In genomic region chr4:78551420-78552351, GRCh38 we compare ENCODE assay signal across 8 cellular contexts. TPM values are rescaled to one million over a fixed set of nuclear protein-coding genes. Genes with fewer than 3 reads are reported as not detected.
DNase-seq lines count a peak whose midpoint lies in the region; ATAC-seq and TF ChIP-seq lines count a peak whose summit lies in the region.

ANXA3 (plus strand) TSS chr4:78551770; CDS start chr4:78554474, 2,704 bp downstream.

- DNase-seq in DMS79 treated with DMSO at 0.1 percent for 48 hours (lab: John Stamatoyannopoulos, UW) (peak; percentile 24), DMS79 (lab: John Stamatoyannopoulos, UW) (no peak), fibroblast of villous mesenchyme (ENCODE audit: low read depth) (no peak), nephron progenitor cell (peak; percentile 57), NCI-H2196 (lab: John Stamatoyannopoulos, UW; ENCODE audit: unreplicated experiment) (no peak)
- DNase-seq in activated CD4-positive, alpha-beta T cell treated with anti-CD3 and anti-CD28 coated beads, Interleukin-2, amount 50 U/mL, for 48 hours = peak; percentile 4

- peak; percentile 71 for ATAC-seq in HG03354 (IDR thresholded peaks at IDR 0.05; ENCODE audit: poor library complexity, severe bottlenecking, unreplicated experiment)
- no peak for ATAC-seq in HG02870 (IDR thresholded peaks at IDR 0.05; ENCODE audit: unreplicated experiment)

- TF ChIP-seq CTCF in fibroblast of villous mesenchyme (IDR thresholded peaks at IDR 0.05; ENCODE audit: insufficient read depth, low read depth, low read length) (no peak), nephron progenitor cell (IDR thresholded peaks at IDR 0.05) (no peak)

- no peak within 1 kb of the TSS for H3K27ac Mint-ChIP-seq in nephron progenitor cell

- peak within 1 kb of the TSS; percentile 71 for H3K4me3 ChIP-seq in fibroblast of villous mesenchyme (ENCODE audit: low read depth, low read length)

- peak within 1 kb of the TSS; percentile 91 for H3K4me3 Mint-ChIP-seq in nephron progenitor cell

- H3K27me3 Mint-ChIP-seq in nephron progenitor cell (ENCODE audit: low read depth, poor library complexity) = peaks cover 39% of the 10 kb centered on the region

- H3K9me3 Mint-ChIP-seq in nephron progenitor cell = peaks cover 4% of the 10 kb centered on the region

- peaks cover 10% of the 10 kb centered on the region for H3K4me1 Mint-ChIP-seq in nephron progenitor cell

- no peaks in the 10 kb centered on the region for H3K36me3 Mint-ChIP-seq in nephron progenitor cell (ENCODE audit: low read depth)

RNA-seq across cellular contexts. Expression of gene ANXA3, which starts in this region (rescaled TPM):
- 27.4 and 50.1 TPM in 2 replicates for total RNA-seq in fibroblast of villous mesenchyme

Comparison
In these comparisons a context has a peak if more than half of its experiments do, and no peak if none do; other contexts are left out.
1. DNase-seq: peak in DMS79 treated with DMSO at 0.1 percent for 48 hours (single experiment), activated CD4-positive, alpha-beta T cell treated with anti-CD3 and anti-CD28 coated beads, Interleukin-2, amount 50 U/mL, for 48 hours (2 of 2) and nephron progenitor cell (single experiment); none in DMS79 (single experiment), fibroblast of villous mesenchyme (single experiment) and NCI-H2196 (single experiment).